Comparison of ENCODE assay signal across 8 cellular contexts in genomic region chr11:6655790-6656580, GRCh38. TPM values are rescaled to one million over a fixed set of nuclear protein-coding genes. Genes with fewer than 3 reads are reported as not detected.
DNase-seq lines count a peak whose midpoint lies in the region; ATAC-seq, FAIRE-seq and TF ChIP-seq lines count a peak whose summit lies in the region.

DCHS1 (minus strand) TSS chr11:6655809; CDS start chr11:6641613, 14,196 bp downstream.

- H3K27me3 Mint-ChIP-seq in stimulated activated naive B cell treated with anti-CD40 and anti-IgM and Interleukin-4, amounts not matched to agents 10 μg/mL and 1 μg/mL and 100 μg/mL, for 72 hours: peaks cover 13% of the 10 kb centered on the region in 2 donors

- H3K4me1 ChIP-seq in kidney (ENCODE audit: control insufficient read depth in 1 of 2, insufficient read depth in 1 of 2, low read depth in 1 of 2, low read length in 2 of 2): peaks cover 0 to 3% of the 10 kb centered on the region in 2 donors

- peak within 1 kb of the TSS in 1 of 2 donors; percentile 43 for H3K27ac ChIP-seq in kidney (ENCODE audit: low read depth in 2 of 2, low read length in 2 of 2)

- intact Hi-C loops in Right ventricle myocardium inferior (cut with DNase I) (no loop called here), cardiac septum (cut with DNase I) (no loop called here), kidney (cut with DNase I) (no loop called here)

- in situ Hi-C loops in astrocyte of the spinal cord (cut with HindIII; ENCODE audit: low sequenced_read_pairs): no loop called here

- H3K36me3 Mint-ChIP-seq in stimulated activated naive B cell treated with anti-CD40 and anti-IgM and Interleukin-4, amounts not matched to agents 10 μg/mL and 1 μg/mL and 100 μg/mL, for 72 hours: no peaks in the 10 kb centered on the region

- H3K4me1 Mint-ChIP-seq in stimulated activated naive B cell treated with anti-CD40 and anti-IgM and Interleukin-4, amounts not matched to agents 10 μg/mL and 1 μg/mL and 100 μg/mL, for 72 hours: peaks cover 7 to 12% of the 10 kb centered on the region in 2 donors

- peak within 1 kb of the TSS; percentile 56 for H3K27ac Mint-ChIP-seq in stimulated activated naive B cell treated with anti-CD40 and anti-IgM and Interleukin-4, amounts not matched to agents 10 μg/mL and 1 μg/mL and 100 μg/mL, for 72 hours

- H3K9me3 ChIP-seq in kidney (ENCODE audit: control insufficient read depth in 1 of 2, low read length in 2 of 2): no peaks in the 10 kb centered on the region

- H3K4me3 Mint-ChIP-seq in stimulated activated naive B cell treated with anti-CD40 and anti-IgM and Interleukin-4, amounts not matched to agents 10 μg/mL and 1 μg/mL and 100 μg/mL, for 72 hours: peak within 1 kb of the TSS; percentile 78 to 80

- DNase-seq in Right ventricle myocardium inferior (ENCODE audit: missing footprints) (peak; percentile 74), cardiac septum (ENCODE audit: low spot score) (no peak), astrocyte of the spinal cord (ENCODE audit: low read depth, low spot score) (no peak), kidney (peak; percentile 67), glomerular visceral epithelial cell (ENCODE audit: extremely low spot score) (no peak)
- no peak for DNase-seq in stimulated activated naive B cell treated with anti-CD40 and anti-IgM and Interleukin-4, amounts not matched to agents 10 μg/mL and 1 μg/mL and 100 μg/mL, for 72 hours

- ATAC-seq in Right ventricle myocardium inferior (peak; percentile 42), GM21423 (IDR thresholded peaks at IDR 0.05; ENCODE audit: unreplicated experiment) (no peak), HG03108 (IDR thresholded peaks at IDR 0.05; ENCODE audit: unreplicated experiment) (no peak)
- peak in 1 of 2 donors; percentile 15 for ATAC-seq in stimulated activated naive B cell treated with anti-CD40 and anti-IgM and Interleukin-4, amounts not matched to agents 10 μg/mL and 1 μg/mL and 100 μg/mL, for 72 hours (replicated peaks)

- FAIRE-seq in kidney (lab: Jason Lieb, UNC): no peak

- peak within 1 kb of the TSS in 1 of 2 donors; percentile 50 for H3K9ac ChIP-seq in kidney (ENCODE audit: low read length in 2 of 2)

- no peaks in the 10 kb centered on the region for H3K36me3 ChIP-seq in kidney (ENCODE audit: control insufficient read depth in 1 of 2, insufficient read depth in 2 of 2, low read length in 2 of 2)

- H3K4me3 ChIP-seq in astrocyte of the spinal cord (ENCODE audit: low read depth, low read length) (peak within 1 kb of the TSS; percentile 52), kidney (ENCODE audit: low read length in 2 of 2) (peak within 1 kb of the TSS; percentile 35 to 55)

- H3K9me3 Mint-ChIP-seq in stimulated activated naive B cell treated with anti-CD40 and anti-IgM and Interleukin-4, amounts not matched to agents 10 μg/mL and 1 μg/mL and 100 μg/mL, for 72 hours: no peaks in the 10 kb centered on the region

- TF ChIP-seq CTCF in astrocyte of the spinal cord (IDR thresholded peaks at IDR 0.05; ENCODE audit: low read depth, low read length) (no peak), kidney (IDR thresholded peaks at IDR 0.05; ENCODE audit: borderline replicate concordance, extremely low read depth, insufficient read depth) (no peak)

RNA-seq across cellular contexts. Expression of gene DCHS1, which starts in this region (rescaled TPM):
- total RNA-seq in Right ventricle myocardium inferior: 10.7 TPM
- total RNA-seq in cardiac septum: 9.2 TPM
- 17.0 TPM for total RNA-seq in kidney
- 2.4 TPM for polyA plus RNA-seq in kidney (ENCODE audit: insufficient read depth, low read depth, low replicate concordance)

Comparison
In these comparisons a context has a peak if more than half of its experiments do, and no peak if none do; other contexts are left out.
1. DNase-seq: peak in Right ventricle myocardium inferior (single experiment) and kidney (single experiment); none in cardiac septum (single experiment), astrocyte of the spinal cord (single experiment), stimulated activated naive B cell treated with anti-CD40 and anti-IgM and Interleukin-4, amounts not matched to agents 10 μg/mL and 1 μg/mL and 100 μg/mL, for 72 hours (single experiment) and glomerular visceral epithelial cell (single experiment).